ENCODE assay signal across 14 cellular contexts in the genomic region with DNA sequence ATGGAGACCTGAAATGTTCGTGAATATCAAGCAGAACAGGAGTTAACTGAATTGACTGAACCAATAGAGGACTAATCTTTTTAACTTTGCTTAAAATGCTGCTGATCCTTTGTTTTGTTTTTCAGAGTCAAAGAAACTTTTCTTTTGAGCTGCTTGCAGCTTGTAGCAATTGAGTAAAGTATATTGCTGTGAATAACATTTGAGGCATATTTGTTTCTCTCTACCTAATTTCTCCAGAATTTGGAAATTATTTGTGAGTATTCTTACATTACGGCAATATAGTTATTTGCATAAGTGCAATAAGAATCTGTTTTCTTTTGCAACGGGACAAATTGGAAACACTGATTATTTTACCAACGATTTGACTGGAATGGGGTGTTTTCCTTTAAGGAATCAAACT. TPM values are rescaled to one million over a fixed set of nuclear protein-coding genes. Genes with fewer than 3 reads are reported as not detected.
"Had no signal": no experiment of that assay in that cellular context is flagged by ENCODE, and none has a peak within 500 bp of the region (broad histone marks: within the 10 kb centered on the region; RNA-seq: fewer than 3 reads in every experiment).

No MANE protein-coding gene starts in this region.

RNA-seq across cellular contexts. Expression of a gene that starts 27.3 kb away (rescaled TPM):
- total RNA-seq: activated B cell treated with CpG ODN at 0.5 μM for 24 hours; activated CD4-positive, alpha-beta memory T cell treated with anti-CD3 and anti-CD28 coated beads for 36 hours; activated CD4-positive, alpha-beta memory T cell treated with anti-CD3 and anti-CD28 coated beads, Interleukin-2, amount 10 ng/mL, durations not matched to agents 7 days and 5 days; activated CD4-positive, alpha-beta T cell treated with anti-CD3 and anti-CD28 coated beads for 36 hours; activated CD4-positive, alpha-beta T cell treated with anti-CD3 and anti-CD28 coated beads, Interleukin-2, amount 10 ng/mL, durations not matched to agents 7 days and 5 days; activated CD8-positive, alpha-beta memory T cell treated with anti-CD3 and anti-CD28 coated beads for 36 hours; activated CD8-positive, alpha-beta memory T cell treated with anti-CD3 and anti-CD28 coated beads, Interleukin-2, amount 10 ng/mL, durations not matched to agents 7 days and 5 days; activated CD8-positive, alpha-beta T cell treated with anti-CD3 and anti-CD28 coated beads for 36 hours; activated CD8-positive, alpha-beta T cell treated with anti-CD3 and anti-CD28 coated beads, Interleukin-2, amount 10 ng/mL, durations not matched to agents 7 days and 5 days; T-helper 1 cell treated with Interleukin-12 subunit alpha and Interleukin-12 subunit beta and Interleukin-4 antibody, amounts not matched to agents 30 ng/mL and 1 ng/mL, for 36 hours; T-helper 17 cell; T-helper 2 cell treated with Interferon-gamma antibody and Interleukin-4, amounts not matched to agents 100 ng/mL and 5 ng/mL, for 36 hours; WTC11 had no signal

RNA-seq across cellular contexts. Expression of a gene that starts 46.4 kb away (rescaled TPM):
- total RNA-seq: activated CD4-positive, alpha-beta T cell treated with anti-CD3 and anti-CD28 coated beads, Interleukin-2, amount 10 ng/mL, durations not matched to agents 24 days and 14 days had no signal
